ENCODE assay signal across 8 cellular contexts in genomic region chr15:45458746-45459403, GRCh38.
A peak's percentile ranks its signal among the peaks of the same experiment; 100 is the strongest.
DNase-seq lines count a peak whose midpoint lies in the region; ATAC-seq lines count a peak whose summit lies in the region.

No MANE protein-coding gene starts in this region.

- no peak for ATAC-seq in HG03039 (IDR thresholded peaks at IDR 0.05; ENCODE audit: unreplicated experiment)

- peak overlapping the region; percentile 56 for H3K4me3 Mint-ChIP-seq in T-helper 1 cell treated with Interleukin-12 subunit alpha and Interleukin-12 subunit beta and Interleukin-4 antibody, amounts not matched to agents 30 μg/mL and 1 μg/mL, for 36 hours

- no peaks in the 10 kb centered on the region for H3K9me3 ChIP-seq in MG63

- H3K36me3 Mint-ChIP-seq in T-helper 1 cell treated with Interleukin-12 subunit alpha and Interleukin-12 subunit beta and Interleukin-4 antibody, amounts not matched to agents 30 μg/mL and 1 μg/mL, for 36 hours (ENCODE audit: low read depth), result peaks cover 2% of the 10 kb centered on the region

- no peak overlapping the region for H3K27ac Mint-ChIP-seq in T-helper 1 cell treated with Interleukin-12 subunit alpha and Interleukin-12 subunit beta and Interleukin-4 antibody, amounts not matched to agents 30 μg/mL and 1 μg/mL, for 36 hours

- DNase-seq in EH (ENCODE audit: low read depth) (peak; percentile 54), MG63 (peak; percentile 29), anterior cingulate cortex (lab: John Stamatoyannopoulos, UW) (peak in 46 of 58 donors; percentile 2 to 79 (median 38)), hypothalamus (lab: John Stamatoyannopoulos, UW) (peak in 42 of 51 donors; percentile 4 to 84 (median 42)), skeletal muscle cell (ENCODE audit: low read depth) (no peak), cortex of kidney (lab: John Stamatoyannopoulos, UW) (no peak)

- no peaks in the 10 kb centered on the region for H3K36me3 ChIP-seq in MG63

- H3K27me3 Mint-ChIP-seq in T-helper 1 cell treated with Interleukin-12 subunit alpha and Interleukin-12 subunit beta and Interleukin-4 antibody, amounts not matched to agents 30 μg/mL and 1 μg/mL, for 36 hours (ENCODE audit: low read depth), result peaks cover 2% of the 10 kb centered on the region

- H3K27me3 ChIP-seq in MG63, result no peaks in the 10 kb centered on the region

- H3K4me1 Mint-ChIP-seq in T-helper 1 cell treated with Interleukin-12 subunit alpha and Interleukin-12 subunit beta and Interleukin-4 antibody, amounts not matched to agents 30 μg/mL and 1 μg/mL, for 36 hours (ENCODE audit: low read depth), result peaks cover 39% of the 10 kb centered on the region

- H3K9me3 Mint-ChIP-seq in T-helper 1 cell treated with Interleukin-12 subunit alpha and Interleukin-12 subunit beta and Interleukin-4 antibody, amounts not matched to agents 30 μg/mL and 1 μg/mL, for 36 hours, result peaks cover 2% of the 10 kb centered on the region

- H3K4me3 ChIP-seq in MG63 (peak overlapping the region; percentile 32), skeletal muscle cell (ENCODE audit: low read depth, low read length) (peak overlapping the region; percentile 40)

Comparison
In these comparisons a context has a peak if more than half of its experiments do, and no peak if none do; other contexts are left out.
1. DNase-seq: peak in EH (single experiment), MG63 (single experiment), anterior cingulate cortex (46 of 58) and hypothalamus (42 of 51); none in skeletal muscle cell (single experiment) and cortex of kidney (single experiment).